Comparison of ENCODE assay signal across 1 cellular context in genomic region chr17:62045517-62045916, GRCh38.
TF ChIP-seq lines count a peak whose summit lies in the region.

No MANE protein-coding gene starts in this region.

TF ChIP-seq in WTC11, 78 proteins besides CTCF, POLR2A, EP300 and RAD21 (continued from another document):
- TF ChIP-seq PRDM15 (CRISPR knock-in tag; IDR thresholded peaks at IDR 0.05) (no peak), IRF2 (CRISPR knock-in tag; IDR thresholded peaks at IDR 0.05; ENCODE audit: borderline replicate concordance, low read depth) (no peak), NFE2L1 (CRISPR knock-in tag; IDR thresholded peaks at IDR 0.05) (no peak), SMAD3 (CRISPR knock-in tag; IDR thresholded peaks at IDR 0.05; ENCODE audit: borderline replicate concordance) (no peak), HMGA2 (CRISPR knock-in tag; IDR thresholded peaks at IDR 0.05) (no peak), SP1 (CRISPR knock-in tag; conservative IDR thresholded peaks at IDR 0.05) (no peak)
TF ChIP-seq in WTC11: peak in this region for 0.
